ENCODE assay signal across 14 cellular contexts in the genomic region with DNA sequence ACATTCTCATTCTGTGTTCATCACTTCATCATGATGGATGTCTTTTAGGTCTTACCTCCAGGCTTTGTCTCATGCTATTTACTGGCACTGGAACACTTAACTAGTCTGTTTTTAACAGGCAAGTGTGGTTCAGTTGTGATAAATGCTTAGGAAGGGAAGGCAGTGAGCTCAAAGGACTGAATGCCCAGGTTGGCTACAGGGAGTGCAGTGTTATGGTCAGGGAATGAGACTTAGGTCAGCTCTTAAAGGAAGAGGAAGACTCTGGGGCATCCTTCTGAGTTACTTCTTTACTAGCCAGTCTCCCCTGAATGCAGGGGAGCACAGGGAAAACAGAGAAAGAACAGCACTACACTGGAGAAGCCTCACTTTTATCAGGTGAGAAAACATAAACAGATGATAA.
DNase-seq lines count a peak whose midpoint lies in the region; ATAC-seq and TF ChIP-seq lines count a peak whose summit lies in the region.
"Had no signal": no experiment of that assay in that cellular context is flagged by ENCODE, and none has a peak within 500 bp of the region (broad histone marks: within the 10 kb centered on the region; RNA-seq: fewer than 3 reads in every experiment).

No MANE protein-coding gene starts in this region.

- H3K4me3 ChIP-seq in BLaER1 = no peak overlapping the region
- no peak overlapping the region for H3K4me3 ChIP-seq in CD4-positive, alpha-beta memory T cell (ENCODE audit: low read length in 2 of 2)
- H3K4me3 ChIP-seq: GM23248 had no signal

- H3K9ac ChIP-seq in BLaER1 = no peak overlapping the region
- H3K9ac ChIP-seq: GM23248 had no signal

- DNase-seq in CD4-positive, alpha-beta memory T cell = no peak
- no peak for DNase-seq in central memory CD8-positive, alpha-beta T cell (ENCODE audit: low spot score in 2 of 2)
- DNase-seq in nephron progenitor cell = no peak
- DNase-seq in activated gamma-delta T cell (lab: John Stamatoyannopoulos, UW) = no peak
- DNase-seq in GM10248 (ENCODE audit: extremely low spot score) = no peak
- DNase-seq in NCI-H2081 (lab: John Stamatoyannopoulos, UW) = no peak
- DNase-seq: activated T-cell treated with anti-CD3 and anti-CD28 coated beads, Interleukin-2, amount 50 U/mL, for 4 hours; GM23248; NCI-H1694 treated with DMSO at 0.1 percent for 48 hours; NCI-H524 treated with DMSO at 0.1 percent for 48 hours; nucleus accumbens had no signal

- no peaks in the 10 kb centered on the region for H3K27me3 Mint-ChIP-seq in CD4-positive, alpha-beta memory T cell
- no peaks in the 10 kb centered on the region for H3K27me3 Mint-ChIP-seq in central memory CD8-positive, alpha-beta T cell
- no peaks in the 10 kb centered on the region for H3K27me3 Mint-ChIP-seq in nephron progenitor cell (ENCODE audit: low read depth, poor library complexity)
- H3K27me3 Mint-ChIP-seq: brain had no signal

- peak overlapping the region in 5 of 7 donors; percentile 40 to 93 (median 76) for H3K27ac Mint-ChIP-seq in CD4-positive, alpha-beta memory T cell
- H3K27ac Mint-ChIP-seq in central memory CD8-positive, alpha-beta T cell (ENCODE audit: low read depth) = peak overlapping the region; percentile 52
- peak overlapping the region; percentile 15 for H3K27ac Mint-ChIP-seq in nephron progenitor cell

- peak overlapping the region in 4 of 8 donors; percentile 3 to 28 (median 12) for H3K4me3 Mint-ChIP-seq in CD4-positive, alpha-beta memory T cell
- H3K4me3 Mint-ChIP-seq in central memory CD8-positive, alpha-beta T cell = no peak overlapping the region
- H3K4me3 Mint-ChIP-seq in nephron progenitor cell = no peak overlapping the region
- H3K4me3 Mint-ChIP-seq: activated T-cell treated with anti-CD3 and anti-CD28 coated beads, Interleukin-2, amount 50 U/mL, for 4 hours; brain had no signal

- CTCF ChIA-PET in CD4-positive, alpha-beta memory T cell (lab: Charles Lee; ENCODE audit: partially characterized antibody) = interaction anchor here (1.3 to 1.6 kb wide), 4 partner anchors 14 to 636 kb away, joined by 3 to 8 read pairs (median 3); partner anchors contain the start of gene TGFBR2
- CTCF ChIA-PET in GM10248 (lab: Yijun Ruan, JAX) = interaction anchor here (1.4 to 2.4 kb wide), 3 partner anchors 12 to 15 kb away, joined by 4 to 19 read pairs (median 6); no protein-coding TSS in a partner anchor

- intact Hi-C loops in CD4-positive, alpha-beta memory T cell (cut with micrococcal nuclease) = no loop called here

- POLR2A ChIA-PET in CD4-positive, alpha-beta memory T cell (lab: Charles Lee; ENCODE audit: partially characterized antibody) = interaction anchor here (0.5 to 4.0 kb wide), 8 partner anchors 9 to 79 kb away, joined by 3 to 21 read pairs (median 4); partner anchors contain the start of gene TGFBR2
- POLR2A ChIA-PET in GM10248 (lab: Yijun Ruan, JAX) = interaction anchor here (0.6 kb wide), 1 partner anchor 1370 kb away, joined by 3 read pairs; no protein-coding TSS in a partner anchor

- no peaks in the 10 kb centered on the region for H3K9me3 ChIP-seq in BLaER1
- no peaks in the 10 kb centered on the region for H3K9me3 ChIP-seq in CD4-positive, alpha-beta memory T cell (ENCODE audit: control insufficient read depth in 1 of 2, low read length in 2 of 2)

- peaks cover 93% of the 10 kb centered on the region for H3K36me3 ChIP-seq in BLaER1
- peaks cover 48% of the 10 kb centered on the region for H3K36me3 ChIP-seq in CD4-positive, alpha-beta memory T cell (ENCODE audit: insufficient read depth, low read length)

- H3K4me1 Mint-ChIP-seq in CD4-positive, alpha-beta memory T cell = peaks cover 67 to 98% (median 85%) of the 10 kb centered on the region in 4 donors
- peaks cover 80% of the 10 kb centered on the region for H3K4me1 Mint-ChIP-seq in central memory CD8-positive, alpha-beta T cell
- H3K4me1 Mint-ChIP-seq in nephron progenitor cell = peaks cover 47% of the 10 kb centered on the region

- peaks cover 80 to 87% of the 10 kb centered on the region in 2 donors for H3K36me3 Mint-ChIP-seq in CD4-positive, alpha-beta memory T cell
- H3K36me3 Mint-ChIP-seq in central memory CD8-positive, alpha-beta T cell (ENCODE audit: insufficient read depth) = peaks cover 77% of the 10 kb centered on the region
- peaks cover 53% of the 10 kb centered on the region for H3K36me3 Mint-ChIP-seq in nephron progenitor cell (ENCODE audit: low read depth)

- H3K4me1 ChIP-seq in BLaER1 = peaks cover 71% of the 10 kb centered on the region
- H3K4me1 ChIP-seq in CD4-positive, alpha-beta memory T cell (ENCODE audit: insufficient read depth, low read length) = peaks cover 86% of the 10 kb centered on the region

- TF ChIP-seq CTCF in nephron progenitor cell (IDR thresholded peaks at IDR 0.05) = no peak
- TF ChIP-seq CTCF in GM10248 (IDR thresholded peaks at IDR 0.05; ENCODE audit: control extremely low read depth, extremely low read depth, low read depth, missing control alignments) = no peak

- H3K27me3 ChIP-seq in BLaER1 = no peaks in the 10 kb centered on the region
- H3K27me3 ChIP-seq in CD4-positive, alpha-beta memory T cell (ENCODE audit: insufficient read depth, low read length) = no peaks in the 10 kb centered on the region

- peak overlapping the region; percentile 25; the same call in 1 of the 2 replicates for H3K4me2 ChIP-seq in BLaER1

- H3K9me3 Mint-ChIP-seq in CD4-positive, alpha-beta memory T cell = no peaks in the 10 kb centered on the region
- H3K9me3 Mint-ChIP-seq in central memory CD8-positive, alpha-beta T cell = no peaks in the 10 kb centered on the region
- no peaks in the 10 kb centered on the region for H3K9me3 Mint-ChIP-seq in nephron progenitor cell
- H3K9me3 Mint-ChIP-seq: activated T-cell treated with anti-CD3 and anti-CD28 coated beads, Interleukin-2, amount 50 U/mL, for 4 hours had no signal

- ATAC-seq in central memory CD8-positive, alpha-beta T cell (replicated peaks; ENCODE audit: extremely low read depth, poor library complexity, severe bottlenecking) = no peak
- ATAC-seq: activated T-cell treated with anti-CD3 and anti-CD28 coated beads, Interleukin-2, amount 50 U/mL, for 4 hours had no signal

- no peak overlapping the region for H3K27ac ChIP-seq in BLaER1
- H3K27ac ChIP-seq in CD4-positive, alpha-beta memory T cell (ENCODE audit: low read depth, low read length) = no peak overlapping the region
- H3K27ac ChIP-seq: C4-2B, GM23248 had no signal

- H4K20me1 ChIP-seq in BLaER1 = peaks cover 93% of the 10 kb centered on the region

Comparison
In these comparisons a context has a peak if more than half of its experiments do, and no peak if none do; other contexts are left out.
1. H3K27ac Mint-ChIP-seq: peak in every context shown above with its lines; median percentile 76 in CD4-positive, alpha-beta memory T cell; 52 in central memory CD8-positive, alpha-beta T cell; 15 in nephron progenitor cell.